In the genomic region with DNA sequence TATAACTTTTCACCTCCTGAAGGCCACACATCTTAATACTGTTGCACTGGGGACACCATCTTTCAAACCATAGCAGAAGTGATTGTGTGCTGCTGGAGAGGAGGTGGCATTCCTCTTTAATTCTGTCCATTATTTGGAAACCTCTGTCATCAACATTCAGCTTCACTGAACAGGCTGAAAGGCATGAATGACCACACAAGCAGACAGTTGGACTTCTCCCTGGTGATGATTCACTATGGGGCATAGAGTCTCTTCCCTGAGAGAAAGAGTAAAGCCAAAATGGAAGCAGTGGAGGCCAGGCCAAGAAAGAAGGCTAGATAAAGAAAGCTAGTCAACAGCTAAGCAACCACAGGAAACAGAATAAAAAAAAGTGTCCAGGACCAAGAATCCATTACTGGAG, we compare ENCODE assay signal across 35 cellular contexts.
"Had no signal": no experiment of that assay in that cellular context is flagged by ENCODE, and none has a peak within 500 bp of the region (broad histone marks: within the 10 kb centered on the region; RNA-seq: fewer than 3 reads in every experiment).

No MANE protein-coding gene starts in this region.

- H3K9me3 ChIP-seq: body of pancreas, breast epithelium had no signal

- H3K36me3 ChIP-seq: brain microvascular endothelial cell, breast epithelium had no signal

- H3K27me3 Mint-ChIP-seq: activated B cell treated with CpG ODN at 0.5 μM for 24 hours; activated CD4-positive, alpha-beta memory T cell treated with anti-CD3 and anti-CD28 coated beads, Interleukin-2, amount 10 ng/mL, durations not matched to agents 7 days and 5 days; activated CD4-positive, alpha-beta T cell treated with anti-CD3 and anti-CD28 coated beads, Interleukin-2, amount 10 ng/mL, durations not matched to agents 7 days and 5 days; activated CD8-positive, alpha-beta memory T cell treated with anti-CD3 and anti-CD28 coated beads, Interleukin-2, amount 10 ng/mL, durations not matched to agents 7 days and 5 days; activated naive CD4-positive, alpha-beta T cell treated with anti-CD3 and anti-CD28 coated beads, Interleukin-2, amount 10 ng/mL, durations not matched to agents 7 days and 5 days; activated naive CD4-positive, alpha-beta T cell treated with anti-CD3 and anti-CD28 coated beads, Interleukin-2, amount 50 U/mL, for 24 hours; activated naive CD8-positive, alpha-beta T cell; activated naive CD8-positive, alpha-beta T cell treated with anti-CD3 and anti-CD28 coated beads, Interleukin-2, amount 10 ng/mL, durations not matched to agents 7 days and 5 days; activated naive CD8-positive, alpha-beta T cell treated with anti-CD3 and anti-CD28 coated beads, Interleukin-2, amount 50 U/mL, for 24 hours; activated T-cell treated with anti-CD3 and anti-CD28 coated beads, Interleukin-2, amount 50 U/mL, for 24 hours had no signal

- H3K36me3 Mint-ChIP-seq: activated CD8-positive, alpha-beta memory T cell treated with anti-CD3 and anti-CD28 coated beads, Interleukin-2, amount 10 ng/mL, durations not matched to agents 7 days and 5 days; activated naive CD4-positive, alpha-beta T cell treated with anti-CD3 and anti-CD28 coated beads, Interleukin-2, amount 10 ng/mL, durations not matched to agents 7 days and 5 days; activated naive CD4-positive, alpha-beta T cell treated with anti-CD3 and anti-CD28 coated beads, Interleukin-2, amount 50 U/mL, for 24 hours; activated naive CD8-positive, alpha-beta T cell; activated naive CD8-positive, alpha-beta T cell treated with anti-CD3 and anti-CD28 coated beads, Interleukin-2, amount 10 ng/mL, durations not matched to agents 7 days and 5 days had no signal

- H3K27ac Mint-ChIP-seq: activated B cell treated with CpG ODN at 0.5 μM for 24 hours; activated CD4-positive, alpha-beta memory T cell treated with anti-CD3 and anti-CD28 coated beads, Interleukin-2, amount 10 ng/mL, durations not matched to agents 7 days and 5 days; activated CD4-positive, alpha-beta T cell treated with anti-CD3 and anti-CD28 coated beads, Interleukin-2, amount 10 ng/mL, durations not matched to agents 7 days and 5 days; activated CD8-positive, alpha-beta memory T cell treated with anti-CD3 and anti-CD28 coated beads, Interleukin-2, amount 10 ng/mL, durations not matched to agents 7 days and 5 days; activated CD8-positive, alpha-beta T cell treated with anti-CD3 and anti-CD28 coated beads, Interleukin-2, amount 10 ng/mL, durations not matched to agents 7 days and 5 days; activated naive CD4-positive, alpha-beta T cell treated with anti-CD3 and anti-CD28 coated beads, Interleukin-2, amount 10 ng/mL, durations not matched to agents 7 days and 5 days; activated naive CD4-positive, alpha-beta T cell treated with anti-CD3 and anti-CD28 coated beads, Interleukin-2, amount 50 U/mL, for 24 hours; activated naive CD8-positive, alpha-beta T cell; activated naive CD8-positive, alpha-beta T cell treated with anti-CD3 and anti-CD28 coated beads, Interleukin-2, amount 10 ng/mL, durations not matched to agents 7 days and 5 days; activated naive CD8-positive, alpha-beta T cell treated with anti-CD3 and anti-CD28 coated beads, Interleukin-2, amount 50 U/mL, for 24 hours; activated T-cell treated with anti-CD3 and anti-CD28 coated beads, Interleukin-2, amount 50 U/mL, for 24 hours; activated T-helper 2 cell treated with anti-CD3 and anti-CD28 coated beads, Interferon-gamma antibody, Interleukin-2, Interleukin-4, amounts not matched to agents 10 μg/mL and 5 μg/mL and 100 μg/mL, durations not matched to agents 14 hours and 24 hours and 36 hours; T-helper 1 cell treated with Interleukin-12 subunit alpha and Interleukin-12 subunit beta and Interleukin-4 antibody, amounts not matched to agents 30 μg/mL and 1 μg/mL, for 36 hours; T-helper 2 cell treated with Interferon-gamma antibody and Interleukin-4, amounts not matched to agents 5 μg/mL and 100 μg/mL, for 36 hours had no signal

- FAIRE-seq: astrocyte, TTC549 had no signal

- H3K4me3 Mint-ChIP-seq: activated B cell treated with CpG ODN at 0.5 μM for 24 hours; activated CD4-positive, alpha-beta memory T cell treated with anti-CD3 and anti-CD28 coated beads, Interleukin-2, amount 10 ng/mL, durations not matched to agents 7 days and 5 days; activated CD4-positive, alpha-beta T cell treated with anti-CD3 and anti-CD28 coated beads, Interleukin-2, amount 10 ng/mL, durations not matched to agents 7 days and 5 days; activated CD8-positive, alpha-beta memory T cell treated with anti-CD3 and anti-CD28 coated beads, Interleukin-2, amount 10 ng/mL, durations not matched to agents 7 days and 5 days; activated CD8-positive, alpha-beta T cell treated with anti-CD3 and anti-CD28 coated beads, Interleukin-2, amount 10 ng/mL, durations not matched to agents 7 days and 5 days; activated naive CD4-positive, alpha-beta T cell treated with anti-CD3 and anti-CD28 coated beads, Interleukin-2, amount 10 ng/mL, durations not matched to agents 7 days and 5 days; activated naive CD4-positive, alpha-beta T cell treated with anti-CD3 and anti-CD28 coated beads, Interleukin-2, amount 50 U/mL, for 24 hours; activated naive CD8-positive, alpha-beta T cell; activated naive CD8-positive, alpha-beta T cell treated with anti-CD3 and anti-CD28 coated beads, Interleukin-2, amount 10 ng/mL, durations not matched to agents 7 days and 5 days; activated naive CD8-positive, alpha-beta T cell treated with anti-CD3 and anti-CD28 coated beads, Interleukin-2, amount 50 U/mL, for 24 hours; activated T-cell treated with anti-CD3 and anti-CD28 coated beads, Interleukin-2, amount 50 U/mL, for 24 hours; T-helper 1 cell treated with Interleukin-12 subunit alpha and Interleukin-12 subunit beta and Interleukin-4 antibody, amounts not matched to agents 30 μg/mL and 1 μg/mL, for 36 hours; T-helper 2 cell treated with Interferon-gamma antibody and Interleukin-4, amounts not matched to agents 5 μg/mL and 100 μg/mL, for 36 hours had no signal

- H3K4me1 Mint-ChIP-seq: activated B cell treated with CpG ODN at 0.5 μM for 24 hours; activated CD4-positive, alpha-beta memory T cell treated with anti-CD3 and anti-CD28 coated beads, Interleukin-2, amount 10 ng/mL, durations not matched to agents 7 days and 5 days; activated CD4-positive, alpha-beta T cell treated with anti-CD3 and anti-CD28 coated beads, Interleukin-2, amount 10 ng/mL, durations not matched to agents 7 days and 5 days; activated CD8-positive, alpha-beta memory T cell treated with anti-CD3 and anti-CD28 coated beads, Interleukin-2, amount 10 ng/mL, durations not matched to agents 7 days and 5 days; activated naive CD4-positive, alpha-beta T cell treated with anti-CD3 and anti-CD28 coated beads, Interleukin-2, amount 10 ng/mL, durations not matched to agents 7 days and 5 days; activated naive CD4-positive, alpha-beta T cell treated with anti-CD3 and anti-CD28 coated beads, Interleukin-2, amount 50 U/mL, for 24 hours; activated naive CD8-positive, alpha-beta T cell treated with anti-CD3 and anti-CD28 coated beads, Interleukin-2, amount 10 ng/mL, durations not matched to agents 7 days and 5 days; activated naive CD8-positive, alpha-beta T cell treated with anti-CD3 and anti-CD28 coated beads, Interleukin-2, amount 50 U/mL, for 24 hours had no signal

- H3K4me1 ChIP-seq: body of pancreas, breast epithelium had no signal

- DNase-seq: activated B cell treated with CpG ODN at 0.5 μM for 24 hours; activated CD4-positive, alpha-beta memory T cell treated with anti-CD3 and anti-CD28 coated beads, Interleukin-2, amount 10 ng/mL, durations not matched to agents 7 days and 5 days; activated CD4-positive, alpha-beta T cell treated with anti-CD3 and anti-CD28 coated beads for 4 hours; activated CD4-positive, alpha-beta T cell treated with anti-CD3 and anti-CD28 coated beads, Interleukin-2, amount 10 ng/mL, durations not matched to agents 7 days and 5 days; activated CD4-positive, alpha-beta T cell treated with anti-CD3 and anti-CD28 coated beads, Interleukin-2, amount 50 U/mL, for 48 hours; activated CD4-positive, CD25-positive, alpha-beta regulatory T cell treated with anti-CD3 and anti-CD28 coated beads, Interleukin-2, amount 50 U/mL, for 72 hours; activated CD8-positive, alpha-beta memory T cell treated with anti-CD3 and anti-CD28 coated beads for 24 hours; activated CD8-positive, alpha-beta memory T cell treated with anti-CD3 and anti-CD28 coated beads, Interleukin-2, amount 10 ng/mL, durations not matched to agents 7 days and 5 days; activated CD8-positive, alpha-beta memory T cell treated with anti-CD3 and anti-CD28 coated beads, Interleukin-2, amount 50 U/mL, for 48 hours; activated CD8-positive, alpha-beta T cell treated with anti-CD3 and anti-CD28 coated beads, Interleukin-2, amount 10 ng/mL, durations not matched to agents 7 days and 5 days; activated effector memory CD4-positive, alpha-beta T cell treated with Interleukin-2 at 50 U/mL for 16 hours; activated gamma-delta T cell; activated naive CD4-positive, alpha-beta T cell treated with anti-CD3 and anti-CD28 coated beads, Interleukin-2, amount 10 ng/mL, durations not matched to agents 7 days and 5 days; activated naive CD4-positive, alpha-beta T cell treated with Interleukin-2 at 50 U/mL for 16 hours; activated naive CD8-positive, alpha-beta T cell treated with anti-CD3 and anti-CD28 coated beads, Interleukin-2, amount 10 ng/mL, durations not matched to agents 7 days and 5 days; activated naive CD8-positive, alpha-beta T cell treated with anti-CD3 and anti-CD28 coated beads, Interleukin-2, amount 50 U/mL, for 24 hours; activated T-cell treated with anti-CD3 and anti-CD28 coated beads, Interleukin-2, amount 50 U/mL, for 24 hours; activated T-cell treated with anti-CD3 and anti-CD28 coated beads, Interleukin-2, amount 50 U/mL, for 48 hours; amygdala; aorta; body of pancreas; brain microvascular endothelial cell; central memory CD4-positive, alpha-beta T cell; T-helper 1 cell; T-helper 2 cell; T-helper 9 cell had no signal

- ATAC-seq: activated CD8-positive, alpha-beta memory T cell treated with anti-CD3 and anti-CD28 coated beads, Interleukin-2, amount 10 ng/mL, durations not matched to agents 7 days and 5 days; activated CD8-positive, alpha-beta T cell treated with anti-CD3 and anti-CD28 coated beads, Interleukin-2, amount 10 ng/mL, durations not matched to agents 7 days and 5 days; activated naive CD8-positive, alpha-beta T cell treated with anti-CD3 and anti-CD28 coated beads, Interleukin-2, amount 50 U/mL, for 24 hours; body of pancreas had no signal

- H3K27me3 ChIP-seq: body of pancreas, brain microvascular endothelial cell, breast epithelium had no signal

- H3K4me3 ChIP-seq: body of pancreas, breast epithelium had no signal

- H3K27ac ChIP-seq: body of pancreas, brain microvascular endothelial cell, breast epithelium, VCaP had no signal
